In genomic region chr1:55868026-55868425, GRCh38 we compare ENCODE assay signal across 15 cellular contexts.
DNase-seq lines count a peak whose midpoint lies in the region; ATAC-seq, FAIRE-seq and TF ChIP-seq lines count a peak whose summit lies in the region.
"Had no signal": no experiment of that assay in that cellular context is flagged by ENCODE, and none has a peak within 500 bp of the region (broad histone marks: within the 10 kb centered on the region; RNA-seq: fewer than 3 reads in every experiment).

No MANE protein-coding gene starts in this region.

- H3K18ac ChIP-seq in IMR-90 (ENCODE audit: low read depth, low read length): no peak overlapping the region; the same call in 1 of the 2 replicates

- CTCF ChIA-PET in IMR-90 (lab: Yijun Ruan, JAX): interaction anchor here (0.6 to 1.7 kb wide), 5 partner anchors 8 to 712 kb away, joined by 3 to 4 read pairs (median 4); no protein-coding TSS in a partner anchor

- no peaks in the 10 kb centered on the region for H3K9me1 ChIP-seq in IMR-90 (ENCODE audit: insufficient read depth, low read length)

- peaks cover 4% of the 10 kb centered on the region for H3K4me1 ChIP-seq in IMR-90 (ENCODE audit: control insufficient read depth, insufficient read depth, low read length)
- no peaks in the 10 kb centered on the region for H3K4me1 ChIP-seq in right cardiac atrium (ENCODE audit: control insufficient read depth, insufficient read depth, low read length)
- H3K4me1 ChIP-seq: BLaER1 treated with 17β-estradiol and CSF1 and Interleukin-3, amounts not matched to agents 10 nM and 100 nM; stomach had no signal

- DNase-seq in AG08395 (ENCODE audit: low spot score): peak; percentile 22
- peak; percentile 50 for DNase-seq in IMR-90
- DNase-seq in SHP77 (lab: John Stamatoyannopoulos, UW): peak; percentile 23 to 39
- no peak for DNase-seq in right cardiac atrium
- no peak for DNase-seq in H54 (ENCODE audit: insufficient read length, low spot score)
- no peak for DNase-seq in kidney tubule cell (ENCODE audit: low spot score)
- no peak for DNase-seq in GM13976 (ENCODE audit: low spot score)
- DNase-seq: activated CD8-positive, alpha-beta memory T cell treated with anti-CD3 and anti-CD28 coated beads for 24 hours; amygdala; mucosa of descending colon; SIG-M5; stomach had no signal

- TF ChIP-seq POLR2A in IMR-90 (IDR thresholded peaks at IDR 0.05; ENCODE audit: low read depth, low read length) (no peak), H54 (IDR thresholded peaks at IDR 0.05; ENCODE audit: low read depth, low read length) (no peak)

- no CpG with 5 or more reads among the region's 2 CpGs for WGBS in IMR-90 (ENCODE audit: extremely low coverage in 2 of 2, insufficient read length in 1 of 2), 2 experiments
- 37% methylated on average over 2 of the region's 2 CpGs for WGBS in right cardiac atrium

- no peaks in the 10 kb centered on the region for H3K79me1 ChIP-seq in IMR-90 (ENCODE audit: low read depth in 1 of 2, low read length in 2 of 2)

- dilution Hi-C loops in IMR-90 (cut with HindIII; ENCODE audit: low sequenced_read_pairs, unreplicated experiment): no loop called here

- ATAC-seq in IMR-90 (ENCODE audit: low read depth): peak; percentile 62; the same call in 1 of the 2 replicates
- peak; percentile 53 to 64 for ATAC-seq in right cardiac atrium
- ATAC-seq in HG03378 (IDR thresholded peaks at IDR 0.05; ENCODE audit: unreplicated experiment): no peak
- ATAC-seq: GM12878, mucosa of descending colon had no signal

- TF ChIP-seq RAD21 in IMR-90 (IDR thresholded peaks at IDR 0.05; ENCODE audit: low read length): no peak

- H3K4me3 ChIP-seq in IMR-90 (ENCODE audit: insufficient read depth, low read depth, low read length) (no peak overlapping the region), right cardiac atrium (ENCODE audit: low read length) (no peak overlapping the region)
- H3K4me3 ChIP-seq: BLaER1 treated with 17β-estradiol and CSF1 and Interleukin-3, amounts not matched to agents 10 nM and 100 nM; GM12878; mucosa of descending colon; stomach had no signal

- no peaks in the 10 kb centered on the region for H4K20me1 ChIP-seq in IMR-90 (ENCODE audit: insufficient read depth, low read length)
- H4K20me1 ChIP-seq: BLaER1 treated with 17β-estradiol and CSF1 and Interleukin-3, amounts not matched to agents 10 nM and 100 nM had no signal

- no peak overlapping the region for H3K56ac ChIP-seq in IMR-90 (ENCODE audit: extremely low read depth, insufficient read depth, low read length)

- H3K14ac ChIP-seq in IMR-90 (replicated peaks; ENCODE audit: low read depth, low read length): 0 out of 2 replicates have a peak overlapping the region, but pooled peaks have one; percentile 61

- no peak overlapping the region for H4K91ac ChIP-seq in IMR-90 (ENCODE audit: insufficient read depth, low read depth, low read length)

- H3K27ac ChIP-seq in IMR-90 (ENCODE audit: insufficient read depth, low read length) (no peak overlapping the region), right cardiac atrium (ENCODE audit: low read length) (no peak overlapping the region)
- H3K27ac ChIP-seq: BLaER1 treated with 17β-estradiol and CSF1 and Interleukin-3, amounts not matched to agents 10 nM and 100 nM; stomach had no signal

- H2BK15ac ChIP-seq in IMR-90 (ENCODE audit: low read depth, low read length): 0 out of 3 replicates have a peak overlapping the region, but pooled peaks have one; percentile 53

- intact Hi-C loops in IMR-90 (cut with micrococcal nuclease): no loop called here
- intact Hi-C loops in right cardiac atrium (cut with DNase I): no loop called here

- in situ Hi-C loops in IMR-90 (cut with MboI; ENCODE audit: low sequenced_read_pairs) (no loop called here), GM13976 (cut with MboI; ENCODE audit: low sequenced_read_pairs, unreplicated experiment) (no loop called here)

- no peak overlapping the region for H2BK5ac ChIP-seq in IMR-90 (ENCODE audit: low read depth, low read length, poor library complexity, severe bottlenecking)

- POLR2A ChIA-PET in IMR-90 (lab: Charles Lee; ENCODE audit: unreplicated experiment): no interaction called here

- no peak overlapping the region for H4K5ac ChIP-seq in IMR-90 (ENCODE audit: low read depth, low read length)

- no peak for FAIRE-seq in H54 (lab: Jason Lieb, UNC)
- FAIRE-seq: GM12878 had no signal

- no peaks in the 10 kb centered on the region for H3K27me3 ChIP-seq in IMR-90 (ENCODE audit: control insufficient read depth, insufficient read depth, low read length)
- no peaks in the 10 kb centered on the region for H3K27me3 ChIP-seq in right cardiac atrium (ENCODE audit: control insufficient read depth, insufficient read depth)
- H3K27me3 ChIP-seq: BLaER1 treated with 17β-estradiol and CSF1 and Interleukin-3, amounts not matched to agents 10 nM and 100 nM; stomach had no signal

- H2BK20ac ChIP-seq in IMR-90 (ENCODE audit: low read depth, low read length): no peak overlapping the region

- H3K9ac ChIP-seq in IMR-90 (ENCODE audit: low read depth, low read length): no peak overlapping the region
- H3K9ac ChIP-seq: BLaER1 treated with 17β-estradiol and CSF1 and Interleukin-3, amounts not matched to agents 10 nM and 100 nM had no signal

- H3K9me3 ChIP-seq in IMR-90 (ENCODE audit: control insufficient read depth, insufficient read depth, low read length): no peaks in the 10 kb centered on the region
- no peaks in the 10 kb centered on the region for H3K9me3 ChIP-seq in right cardiac atrium (ENCODE audit: control insufficient read depth, low read length)
- H3K9me3 ChIP-seq: BLaER1 treated with 17β-estradiol and CSF1 and Interleukin-3, amounts not matched to agents 10 nM and 100 nM; mucosa of descending colon; stomach had no signal

- no peak for TF ChIP-seq CTCF in IMR-90 (conservative IDR thresholded peaks at IDR 0.05; ENCODE audit: low read depth, low read length)
- no peak for TF ChIP-seq CTCF in GM13976 (IDR thresholded peaks at IDR 0.05; ENCODE audit: borderline replicate concordance, control extremely low read depth, extremely low read depth, insufficient read depth, missing control alignments)

- peak overlapping the region; percentile 3; the same call in 1 of the 2 replicates for H3K4me2 ChIP-seq in IMR-90 (ENCODE audit: low read depth, low read length)
- H3K4me2 ChIP-seq: BLaER1 treated with 17β-estradiol and CSF1 and Interleukin-3, amounts not matched to agents 10 nM and 100 nM had no signal

- no peak overlapping the region; a peak in 1 of 4 replicates for H4K8ac ChIP-seq in IMR-90 (ENCODE audit: low read depth in 2 of 2, low read length in 2 of 2)

- no peak overlapping the region for H2AFZ ChIP-seq in IMR-90 (replicated peaks; ENCODE audit: low read length, poor library complexity)

- no peaks in the 10 kb centered on the region for H3K36me3 ChIP-seq in IMR-90 (ENCODE audit: control insufficient read depth, insufficient read depth, low read length)
- H3K36me3 ChIP-seq: BLaER1 treated with 17β-estradiol and CSF1 and Interleukin-3, amounts not matched to agents 10 nM and 100 nM; stomach had no signal

- H3K23ac ChIP-seq in IMR-90 (ENCODE audit: low read depth, low read length): 0 out of 2 replicates have a peak overlapping the region, but pooled peaks have one; percentile 72

- H2AK9ac ChIP-seq in IMR-90 (replicated peaks; ENCODE audit: low read depth, low read length, poor library complexity): no peak overlapping the region

- H2BK120ac ChIP-seq in IMR-90 (ENCODE audit: low read depth, low read length): no peak overlapping the region

- no TSS peak for BruUV-seq in IMR-90 (replicated peaks; lab: Mats Ljungman, UMichigan)

- peak overlapping the region; percentile 25; the same call in 1 of the 2 replicates for H3K4ac ChIP-seq in IMR-90 (ENCODE audit: low read depth, low read length)

- no peak overlapping the region for H2AK5ac ChIP-seq in IMR-90 (ENCODE audit: low read depth, low read length)

TF ChIP-seq in IMR-90, 13 proteins besides CTCF, POLR2A, EP300 and RAD21:
- no peak for TF ChIP-seq RFX5 (IDR thresholded peaks at IDR 0.05; ENCODE audit: low read depth, low read length)
- TF ChIP-seq MXI1 (IDR thresholded peaks at IDR 0.05; ENCODE audit: borderline replicate concordance, low read depth, low read length): no peak
- TF ChIP-seq CEBPB (IDR thresholded peaks at IDR 0.05; ENCODE audit: low read depth, low read length): no peak
- no peak for TF ChIP-seq SMC3 (IDR thresholded peaks at IDR 0.05; ENCODE audit: low read depth, low read length)
- TF ChIP-seq ELK1 (IDR thresholded peaks at IDR 0.05; ENCODE audit: borderline replicate concordance, low read depth, low read length): no peak
- no peak for TF ChIP-seq MAFK (IDR thresholded peaks at IDR 0.05; ENCODE audit: low read depth, low read length)
- TF ChIP-seq MAZ (IDR thresholded peaks at IDR 0.05; ENCODE audit: borderline replicate concordance, low read depth, low read length): no peak
- TF ChIP-seq CHD1 (IDR thresholded peaks at IDR 0.05; ENCODE audit: low read depth, low read length): no peak
- no peak for TF ChIP-seq FOS (IDR thresholded peaks at IDR 0.05; ENCODE audit: low read depth, low read length)
- no peak for TF ChIP-seq BHLHE40 (IDR thresholded peaks at IDR 0.05; ENCODE audit: low read depth, low read length)
- TF ChIP-seq USF2 (IDR thresholded peaks at IDR 0.05; ENCODE audit: low read depth, low read length): no peak
- TF ChIP-seq NFE2L2 (IDR thresholded peaks at IDR 0.05; ENCODE audit: low read depth, low read length): no peak
- TF ChIP-seq RCOR1 (IDR thresholded peaks at IDR 0.05; ENCODE audit: insufficient replicate concordance, low read length): no peak

Comparison
In these comparisons a context has a peak if more than half of its experiments do, and no peak if none do; other contexts are left out.
1. DNase-seq: peak in AG08395 (single experiment), IMR-90 (single experiment) and SHP77 (2 of 2); none in right cardiac atrium (0 of 3), H54 (single experiment), kidney tubule cell (single experiment) and GM13976 (single experiment).